In genomic region chr11:62147545-62147944, GRCh38 we compare ENCODE assay signal across 3 cellular contexts.
TF ChIP-seq lines count a peak whose summit lies in the region.

No MANE protein-coding gene starts in this region.

TF ChIP-seq in SK-N-SH, 30 proteins besides CTCF, POLR2A, EP300 and RAD21:
- no peak for TF ChIP-seq TEAD4 (IDR thresholded peaks at IDR 0.05; ENCODE audit: borderline replicate concordance, insufficient read depth)
- no peak for TF ChIP-seq POLR2AphosphoS5 (IDR thresholded peaks at IDR 0.05; ENCODE audit: low read depth, low read length)
- TF ChIP-seq TCF12 (IDR thresholded peaks at IDR 0.05) = no peak
- no peak for TF ChIP-seq USF2 (IDR thresholded peaks at IDR 0.05; ENCODE audit: borderline replicate concordance, low read depth, low read length)

TF ChIP-seq in SK-N-SH treated with all-trans-retinoic acid at 6 μM for 48 hours, 23 proteins besides CTCF, POLR2A, EP300 and RAD21:
- TF ChIP-seq ZNF8 (CRISPR knock-in tag; IDR thresholded peaks at IDR 0.05) (no peak), OSR1 (CRISPR knock-in tag; IDR thresholded peaks at IDR 0.05) (no peak), RARB (CRISPR knock-in tag; IDR thresholded peaks at IDR 0.05) (no peak)

TF ChIP-seq in H1, 55 proteins besides CTCF, POLR2A, EP300 and RAD21:
- no peak for TF ChIP-seq BCL11A (IDR thresholded peaks at IDR 0.05; ENCODE audit: low read depth in 2 of 2, low read length in 2 of 2)
- no peak for TF ChIP-seq MAFK (IDR thresholded peaks at IDR 0.05; ENCODE audit: low read depth, low read length)
- TF ChIP-seq, protein P1, sequence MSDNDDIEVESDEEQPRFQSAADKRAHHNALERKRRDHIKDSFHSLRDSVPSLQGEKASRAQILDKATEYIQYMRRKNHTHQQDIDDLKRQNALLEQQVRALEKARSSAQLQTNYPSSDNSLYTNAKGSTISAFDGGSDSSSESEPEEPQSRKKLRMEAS (IDR thresholded peaks at IDR 0.05) = no peak
